ENCODE assay signal across 8 cellular contexts in genomic region chr1:13700521-13701273, GRCh38. TPM values are rescaled to one million over a fixed set of nuclear protein-coding genes. Genes with fewer than 3 reads are reported as not detected.
DNase-seq lines count a peak whose midpoint lies in the region; ATAC-seq and TF ChIP-seq lines count a peak whose summit lies in the region.

No MANE protein-coding gene starts in this region.

- POLR2A ChIA-PET in AG04450 (lab: Yijun Ruan, JAX) = interaction anchor here (0.7 to 1.8 kb wide), 2 partner anchors 49 to 81 kb away, joined by 4 to 7 read pairs; no protein-coding TSS in a partner anchor

- peaks cover 0 to 3% of the 10 kb centered on the region in 2 donors for H3K4me1 ChIP-seq in lung (ENCODE audit: control insufficient read depth in 2 of 2, insufficient read depth in 2 of 2, low read length in 2 of 2)

- peak; percentile 15 for ATAC-seq in HG03558 (IDR thresholded peaks at IDR 0.05; ENCODE audit: extremely low read depth, unreplicated experiment)
- ATAC-seq in lung (ENCODE audit: insufficient read depth, low FRiP score) = peak; percentile 50

- peak; percentile 41 for TF ChIP-seq POLR2A in GM19099 (IDR thresholded peaks at IDR 0.05; ENCODE audit: extremely low read depth, insufficient read length, low read depth)

- 5 to 11% methylated on average over 48 of the region's 48 CpGs for WGBS in lung, 2 donors

- no peaks in the 10 kb centered on the region for H3K36me3 ChIP-seq in lung (ENCODE audit: control insufficient read depth in 2 of 2, insufficient read depth in 2 of 2, low read length in 2 of 2)

- no peak for DNase-seq in AG04450 (ENCODE audit: low read depth, low spot score)
- peak; percentile 29 for DNase-seq in activated CD4-positive, alpha-beta T cell treated with anti-CD3 and anti-CD28 coated beads for 1 hour
- peak; percentile 52 for DNase-seq in dermis blood vessel endothelial cell
- peak; percentile 32 for DNase-seq in lung (ENCODE audit: low spot score)
- peak in 2 of 3 donors; percentile 24 to 41 for DNase-seq in stimulated activated CD4-positive, alpha-beta T cell treated with anti-CD3 and anti-CD28 coated beads, TNF-alpha, amount 100 ng/mL, for 1 hour (ENCODE audit: low read depth in 3 of 3, low spot score in 1 of 3)
- no peak for DNase-seq in SKM-1 treated with dmso at 0.1 percent for 144 hours (lab: John Stamatoyannopoulos, UW; ENCODE audit: unreplicated experiment)

- H3K27ac ChIP-seq in AG04450 (ENCODE audit: low read depth, low read length) (no peak overlapping the region), lung (ENCODE audit: low read depth in 1 of 2, low read length in 1 of 2) (peak overlapping the region; percentile 89 to 95)

- H3K27me3 ChIP-seq in AG04450 (ENCODE audit: control insufficient read depth, insufficient read depth, low read length) = no peaks in the 10 kb centered on the region
- H3K27me3 ChIP-seq in lung (ENCODE audit: control insufficient read depth, insufficient read depth) = no peaks in the 10 kb centered on the region

- peaks cover 8% of the 10 kb centered on the region for H3K9me3 ChIP-seq in AG04450 (ENCODE audit: control insufficient read depth, insufficient read depth, low read length)
- no peaks in the 10 kb centered on the region for H3K9me3 ChIP-seq in lung (ENCODE audit: control insufficient read depth in 2 of 2, insufficient read depth in 1 of 2, low read length in 1 of 2)

- CTCF ChIA-PET in AG04450 (lab: Charles Lee) = no interaction called here

- H3K4me3 ChIP-seq in AG04450 (ENCODE audit: low read depth, low read length) (peak overlapping the region; percentile 68), lung (peak overlapping the region; percentile 72)

- no peak for TF ChIP-seq CTCF in AG04450 (IDR thresholded peaks at IDR 0.05; ENCODE audit: low read depth, low read length)
- no peak for TF ChIP-seq CTCF in lung (IDR thresholded peaks at IDR 0.05; ENCODE audit: control extremely low read depth, extremely low read depth)

RNA-seq across cellular contexts. Expression of gene PRDM2, which starts 0.7 kb away (rescaled TPM):
- polyA plus RNA-seq in AG04450 (2011; rRNA removed) = 12.0 and 16.4 TPM in 2 replicates
- 20.4 and 25.6 TPM in 2 replicates for polyA minus RNA-seq in AG04450 (2011; rRNA and poly(A)+ RNA removed)
- total RNA-seq in dermis blood vessel endothelial cell = 10.7 and 13.3 TPM in 2 replicates
- total RNA-seq in lung = 10 to 100 TPM; 40.7 to 52.0 TPM
- 10 to 100 TPM; 16.1 to 16.3 TPM for polyA plus RNA-seq in lung

Comparison
In these comparisons a context has a peak if more than half of its experiments do, and no peak if none do; other contexts are left out.
1. DNase-seq: peak in activated CD4-positive, alpha-beta T cell treated with anti-CD3 and anti-CD28 coated beads for 1 hour (single experiment), dermis blood vessel endothelial cell (single experiment), lung (single experiment) and stimulated activated CD4-positive, alpha-beta T cell treated with anti-CD3 and anti-CD28 coated beads, TNF-alpha, amount 100 ng/mL, for 1 hour (2 of 3); none in AG04450 (single experiment) and SKM-1 treated with dmso at 0.1 percent for 144 hours (single experiment).